Comparison of ENCODE assay signal across 22 cellular contexts in genomic region chr5:675111-675875, GRCh38. TPM values are rescaled to one million over a fixed set of nuclear protein-coding genes. Genes with fewer than 3 reads are reported as not detected.
DNase-seq lines count a peak whose midpoint lies in the region; ATAC-seq and TF ChIP-seq lines count a peak whose summit lies in the region.
"Had no signal": no experiment of that assay in that cellular context is flagged by ENCODE, and none has a peak within 500 bp of the region (broad histone marks: within the 10 kb centered on the region; RNA-seq: fewer than 3 reads in every experiment).

No MANE protein-coding gene starts in this region.

- no peak for TF ChIP-seq POLR2A in testis (IDR thresholded peaks at IDR 0.05)

- H3K27ac Mint-ChIP-seq in activated naive CD8-positive, alpha-beta T cell treated with anti-CD3 and anti-CD28 coated beads, Interleukin-2, amount 10 ng/mL, durations not matched to agents 7 days and 5 days = no peak overlapping the region
- H3K27ac Mint-ChIP-seq in activated naive CD8-positive, alpha-beta T cell treated with anti-CD3 and anti-CD28 coated beads, Interleukin-2, amount 50 U/mL, for 24 hours = no peak overlapping the region
- H3K27ac Mint-ChIP-seq: activated T-helper 1 cell treated with anti-CD3 and anti-CD28 coated beads, Interleukin-12 subunit alpha, Interleukin-12 subunit beta, Interleukin-2, Interleukin-4 antibody, amounts not matched to agents 30 ng/mL and 10 ng/mL and 1 ng/mL, durations not matched to agents 14 hours and 24 hours and 36 hours; T-helper 1 cell treated with Interleukin-12 subunit alpha and Interleukin-12 subunit beta and Interleukin-4 antibody, amounts not matched to agents 30 μg/mL and 1 μg/mL, for 36 hours had no signal

- peak; percentile 22 for DNase-seq in activated naive CD8-positive, alpha-beta T cell treated with anti-CD3 and anti-CD28 coated beads, Interleukin-2, amount 10 ng/mL, durations not matched to agents 7 days and 5 days
- DNase-seq in activated naive CD8-positive, alpha-beta T cell treated with anti-CD3 and anti-CD28 coated beads, Interleukin-2, amount 50 U/mL, for 24 hours = no peak
- DNase-seq in colonic mucosa (peak; percentile 14), mesenteric fat pad (ENCODE audit: low spot score) (peak; percentile 69), testis (peak; percentile 12), germinal center (ENCODE audit: low spot score) (no peak), medulla oblongata (ENCODE audit: extremely low spot score) (no peak), NCI-H345 (lab: John Stamatoyannopoulos, UW) (no peak)
- DNase-seq: DMS 273 treated with DMSO at 0.1 percent for 48 hours; NCI-H1436; NCI-H2171 treated with DMSO at 0.1 percent for 48 hours; NCI-H748 treated with DMSO at 0.1 percent for 48 hours; occipital lobe; stimulated activated CD4-positive, alpha-beta T cell treated with anti-CD3 and anti-CD28 coated beads, Interleukin-4, amount 100 ng/mL, for 1 hour had no signal

- no peak overlapping the region for H3K4me3 Mint-ChIP-seq in activated naive CD8-positive, alpha-beta T cell treated with anti-CD3 and anti-CD28 coated beads, Interleukin-2, amount 10 ng/mL, durations not matched to agents 7 days and 5 days
- no peak overlapping the region for H3K4me3 Mint-ChIP-seq in activated naive CD8-positive, alpha-beta T cell treated with anti-CD3 and anti-CD28 coated beads, Interleukin-2, amount 50 U/mL, for 24 hours
- H3K4me3 Mint-ChIP-seq: activated T-helper 1 cell treated with anti-CD3 and anti-CD28 coated beads, Interleukin-12 subunit alpha, Interleukin-12 subunit beta, Interleukin-2, Interleukin-4 antibody, amounts not matched to agents 30 ng/mL and 10 ng/mL and 1 ng/mL, durations not matched to agents 14 hours and 24 hours and 36 hours; T-helper 1 cell treated with Interleukin-12 subunit alpha and Interleukin-12 subunit beta and Interleukin-4 antibody, amounts not matched to agents 30 μg/mL and 1 μg/mL, for 36 hours had no signal

- H3K27me3 Mint-ChIP-seq in activated naive CD8-positive, alpha-beta T cell treated with anti-CD3 and anti-CD28 coated beads, Interleukin-2, amount 10 ng/mL, durations not matched to agents 7 days and 5 days = peaks cover 5% of the 10 kb centered on the region
- peaks cover 8% of the 10 kb centered on the region for H3K27me3 Mint-ChIP-seq in activated naive CD8-positive, alpha-beta T cell treated with anti-CD3 and anti-CD28 coated beads, Interleukin-2, amount 50 U/mL, for 24 hours

- peaks cover 3% of the 10 kb centered on the region for H3K4me1 Mint-ChIP-seq in activated naive CD8-positive, alpha-beta T cell treated with anti-CD3 and anti-CD28 coated beads, Interleukin-2, amount 10 ng/mL, durations not matched to agents 7 days and 5 days
- peaks cover 15% of the 10 kb centered on the region for H3K4me1 Mint-ChIP-seq in activated naive CD8-positive, alpha-beta T cell treated with anti-CD3 and anti-CD28 coated beads, Interleukin-2, amount 50 U/mL, for 24 hours

- peaks cover 21% of the 10 kb centered on the region for H3K4me1 ChIP-seq in colonic mucosa
- peaks cover 32% of the 10 kb centered on the region for H3K4me1 ChIP-seq in testis

- POLR2A ChIA-PET in activated naive CD8-positive, alpha-beta T cell treated with anti-CD3 and anti-CD28 coated beads, Interleukin-2, amount 10 ng/mL, durations not matched to agents 7 days and 5 days (lab: Charles Lee) = no interaction called here

- H3K36me3 ChIP-seq in colonic mucosa (no peaks in the 10 kb centered on the region), testis (ENCODE audit: low read depth, missing control alignments) (no peaks in the 10 kb centered on the region)
- H3K36me3 ChIP-seq: breast epithelium, gastrocnemius medialis, HAP-1, WERI-Rb-1 had no signal

- H3K9me3 ChIP-seq in colonic mucosa = no peaks in the 10 kb centered on the region
- H3K9me3 ChIP-seq in testis = no peaks in the 10 kb centered on the region
- H3K9me3 ChIP-seq: breast epithelium, gastrocnemius medialis, HAP-1 had no signal

- H3K4me3 ChIP-seq in colonic mucosa (no peak overlapping the region), testis (no peak overlapping the region)
- H3K4me3 ChIP-seq: breast epithelium, HAP-1 had no signal

- H3K27ac ChIP-seq in colonic mucosa (no peak overlapping the region), testis (no peak overlapping the region)
- H3K27ac ChIP-seq: breast epithelium, WERI-Rb-1 had no signal

- no peaks in the 10 kb centered on the region for H3K36me3 Mint-ChIP-seq in activated naive CD8-positive, alpha-beta T cell treated with anti-CD3 and anti-CD28 coated beads, Interleukin-2, amount 10 ng/mL, durations not matched to agents 7 days and 5 days
- no peaks in the 10 kb centered on the region for H3K36me3 Mint-ChIP-seq in activated naive CD8-positive, alpha-beta T cell treated with anti-CD3 and anti-CD28 coated beads, Interleukin-2, amount 50 U/mL, for 24 hours (ENCODE audit: low read depth)
- H3K36me3 Mint-ChIP-seq: CD14-positive monocyte had no signal

- WGBS in testis, 2 donors = 63 to 78% methylated on average over 7 to 20 of the region's 20 CpGs

- H3K27me3 ChIP-seq in colonic mucosa (no peaks in the 10 kb centered on the region), testis (no peaks in the 10 kb centered on the region)
- H3K27me3 ChIP-seq: gastrocnemius medialis had no signal

- no peak overlapping the region for H3K9ac ChIP-seq in colonic mucosa (ENCODE audit: low read depth in 2 of 2, low read length in 2 of 2)

- TF ChIP-seq CTCF in colonic mucosa (IDR thresholded peaks at IDR 0.05) (no peak), testis (IDR thresholded peaks at IDR 0.05) (no peak)

- H3K9me3 Mint-ChIP-seq in activated naive CD8-positive, alpha-beta T cell treated with anti-CD3 and anti-CD28 coated beads, Interleukin-2, amount 10 ng/mL, durations not matched to agents 7 days and 5 days = no peaks in the 10 kb centered on the region
- no peaks in the 10 kb centered on the region for H3K9me3 Mint-ChIP-seq in activated naive CD8-positive, alpha-beta T cell treated with anti-CD3 and anti-CD28 coated beads, Interleukin-2, amount 50 U/mL, for 24 hours
- H3K9me3 Mint-ChIP-seq: activated T-helper 1 cell treated with anti-CD3 and anti-CD28 coated beads, Interleukin-12 subunit alpha, Interleukin-12 subunit beta, Interleukin-2, Interleukin-4 antibody, amounts not matched to agents 30 ng/mL and 10 ng/mL and 1 ng/mL, durations not matched to agents 14 hours and 24 hours and 36 hours; T-helper 1 cell treated with Interleukin-12 subunit alpha and Interleukin-12 subunit beta and Interleukin-4 antibody, amounts not matched to agents 30 μg/mL and 1 μg/mL, for 36 hours had no signal

- intact Hi-C loops in colonic mucosa (cut with DNase I) (no loop called here), testis (cut with DNase I; ENCODE audit: low total_unique reads) (no loop called here)

- ATAC-seq in activated naive CD8-positive, alpha-beta T cell treated with anti-CD3 and anti-CD28 coated beads, Interleukin-2, amount 10 ng/mL, durations not matched to agents 7 days and 5 days (ENCODE audit: low read depth) = no peak
- no peak for ATAC-seq in activated naive CD8-positive, alpha-beta T cell treated with anti-CD3 and anti-CD28 coated beads, Interleukin-2, amount 50 U/mL, for 24 hours

RNA-seq across cellular contexts. Expression of gene TPPP, which starts 17.9 kb away (rescaled TPM):
- total RNA-seq in activated naive CD8-positive, alpha-beta T cell treated with anti-CD3 and anti-CD28 coated beads, Interleukin-2, amount 10 ng/mL, durations not matched to agents 7 days and 5 days = under 1 TPM; 0.40 to 0.55 TPM
- total RNA-seq in colonic mucosa (1 to 10 TPM; 1.7 to 4.0 TPM), mesenteric fat pad (5.4 TPM), testis (1 to 10 TPM; 2.9 to 5.7 TPM)
- 3.8 TPM for polyA plus RNA-seq in testis (ENCODE audit: insufficient read depth, low read depth, low replicate concordance)
- total RNA-seq: activated T-helper 1 cell treated with anti-CD3 and anti-CD28 coated beads, Interleukin-12 subunit alpha, Interleukin-12 subunit beta, Interleukin-2, Interleukin-4 antibody, amounts not matched to agents 30 ng/mL and 10 ng/mL and 1 ng/mL, durations not matched to agents 14 hours and 24 hours and 36 hours; HepG2 had no signal

Comparison
In these comparisons a context has a peak if more than half of its experiments do, and no peak if none do; other contexts are left out.
1. DNase-seq: peak in activated naive CD8-positive, alpha-beta T cell treated with anti-CD3 and anti-CD28 coated beads, Interleukin-2, amount 10 ng/mL, durations not matched to agents 7 days and 5 days (single experiment), colonic mucosa (single experiment), mesenteric fat pad (single experiment) and testis (single experiment); none in activated naive CD8-positive, alpha-beta T cell treated with anti-CD3 and anti-CD28 coated beads, Interleukin-2, amount 50 U/mL, for 24 hours (single experiment), germinal center (single experiment), medulla oblongata (single experiment) and NCI-H345 (single experiment).